ENCODE assay signal across 8 cellular contexts in genomic region chr11:114036156-114036811, GRCh38. TPM values are rescaled to one million over a fixed set of nuclear protein-coding genes. Genes with fewer than 3 reads are reported as not detected.
A peak's percentile ranks its signal among the peaks of the same experiment; 100 is the strongest.
DNase-seq lines count a peak whose midpoint lies in the region; ATAC-seq, FAIRE-seq and TF ChIP-seq lines count a peak whose summit lies in the region.

No MANE protein-coding gene starts in this region.

- H3K4me1 Mint-ChIP-seq in astrocyte (ENCODE audit: low read depth, unreplicated experiment) = peaks cover 5% of the 10 kb centered on the region

- intact Hi-C loops in right cardiac atrium (cut with DNase I) (loop anchor here in 3 of 4 donors (2.0 to 5.0 kb wide), 4 partner anchors 146 to 226 kb away; no protein-coding TSS in a partner anchor), psoas muscle (cut with DNase I) (loop anchor here in 1 of 2 donors (1.0 to 2.0 kb wide), 3 partner anchors 23 to 225 kb away; partner anchors contain the start of gene ZBTB16)

- H3K4me3 ChIP-seq in astrocyte (ENCODE audit: insufficient read depth, low read depth, low read length) (no peak overlapping the region), right cardiac atrium (ENCODE audit: low read length) (peak overlapping the region; percentile 15), psoas muscle (peak overlapping the region; percentile 66)

- FAIRE-seq in astrocyte (lab: Jason Lieb, UNC) (no peak), GM19239 (lab: Jason Lieb, UNC) (no peak)

- H3K9me3 ChIP-seq in astrocyte (ENCODE audit: insufficient read depth, low read depth, low read length) (no peaks in the 10 kb centered on the region), right cardiac atrium (ENCODE audit: control insufficient read depth, low read length) (no peaks in the 10 kb centered on the region), psoas muscle (no peaks in the 10 kb centered on the region)

- ATAC-seq in right cardiac atrium (peak; percentile 94 to 96), psoas muscle (peak; percentile 85 to 93 (median 88)), GM18861 (IDR thresholded peaks at IDR 0.05; ENCODE audit: unreplicated experiment) (no peak)

- H3K36me3 Mint-ChIP-seq in astrocyte (ENCODE audit: low read depth, unreplicated experiment) = peaks cover 2% of the 10 kb centered on the region

- peak overlapping the region; percentile 70 for H3K4me2 ChIP-seq in astrocyte (ENCODE audit: low read length)

- peak overlapping the region; percentile 47 for H2AFZ ChIP-seq in astrocyte (ENCODE audit: low read depth, low read length)

- WGBS in right cardiac atrium = 3% methylated on average over 37 of the region's 37 CpGs
- WGBS in psoas muscle, 3 donors = 3% methylated on average over 34 to 37 of the region's 37 CpGs

- DNase-seq in C1 segment of cervical spinal cord (lab: John Stamatoyannopoulos, UW) (peak in 13 of 14 donors; percentile 17 to 73 (median 52)), HUDEP-2 (lab: John Stamatoyannopoulos, UW; ENCODE audit: unreplicated experiment in 76 of 76) (peak in 65 of 76 experiments; percentile 6 to 73 (median 40)), SW480 (ENCODE audit: low spot score) (peak; percentile 66), astrocyte (ENCODE audit: low read depth) (no peak), right cardiac atrium (peak; percentile 88 to 94 (median 94)), psoas muscle (peak; percentile 88 to 94), GM19239 (ENCODE audit: insufficient read length, low spot score) (no peak)

- no peak overlapping the region for H3K9ac ChIP-seq in astrocyte (ENCODE audit: low read length)

- peaks cover 2% of the 10 kb centered on the region for H3K9me3 Mint-ChIP-seq in astrocyte (ENCODE audit: unreplicated experiment)

- H3K27me3 ChIP-seq in astrocyte (ENCODE audit: insufficient read depth, low read length) (peaks cover 19% of the 10 kb centered on the region), right cardiac atrium (ENCODE audit: control insufficient read depth, insufficient read depth) (no peaks in the 10 kb centered on the region), psoas muscle (ENCODE audit: insufficient read depth in 3 of 3, low read length in 2 of 3) (no peaks in the 10 kb centered on the region)

- no peaks in the 10 kb centered on the region for H3K36me3 ChIP-seq in astrocyte (ENCODE audit: insufficient read depth, low read length)
- H3K36me3 ChIP-seq in psoas muscle (ENCODE audit: insufficient read depth in 1 of 2, low read depth in 1 of 2) = no peaks in the 10 kb centered on the region

- TF ChIP-seq CTCF in astrocyte (IDR thresholded peaks at IDR 0.05; ENCODE audit: insufficient read depth, low read depth, low read length) = peak; percentile 39
- peak; percentile 87 for TF ChIP-seq CTCF in psoas muscle (IDR thresholded peaks at IDR 0.05)

- no peak overlapping the region for H3K4me3 Mint-ChIP-seq in astrocyte (ENCODE audit: unreplicated experiment)

- H4K20me1 ChIP-seq in astrocyte (ENCODE audit: insufficient read depth, low read length) = no peaks in the 10 kb centered on the region

- H3K27me3 Mint-ChIP-seq in astrocyte (ENCODE audit: low read depth, unreplicated experiment) = peaks cover 53% of the 10 kb centered on the region

- H3K79me2 ChIP-seq in astrocyte (ENCODE audit: insufficient read depth, low read length) = no peaks in the 10 kb centered on the region

- no peak overlapping the region for H3K27ac Mint-ChIP-seq in astrocyte (ENCODE audit: unreplicated experiment)

- no peak overlapping the region for H3K27ac ChIP-seq in astrocyte (ENCODE audit: low read depth, low read length)
- H3K27ac ChIP-seq in right cardiac atrium (ENCODE audit: low read length) = peak overlapping the region; percentile 38
- peak overlapping the region; percentile 75 for H3K27ac ChIP-seq in psoas muscle

- H3K4me1 ChIP-seq in astrocyte (ENCODE audit: insufficient read depth, low read length) (no peaks in the 10 kb centered on the region), right cardiac atrium (ENCODE audit: control insufficient read depth, insufficient read depth, low read length) (peaks cover 2% of the 10 kb centered on the region), psoas muscle (peaks cover 40% of the 10 kb centered on the region)

RNA-seq across cellular contexts. Expression of gene ZBTB16, which starts 23.2 kb away (rescaled TPM):
- total RNA-seq in astrocyte (0.36 and 0.50 TPM in 2 replicates), right cardiac atrium (10 to 100 TPM; 61.5 to 89.7 (median 79.4) TPM), psoas muscle (100 to 1,000 TPM in 3 of 4 donors, 10 to 100 TPM in 1; 11.7 to 299 (median 183) TPM)
- polyA plus RNA-seq in right cardiac atrium (49.8 TPM), psoas muscle (10 to 100 TPM; 12.0 to 89.8 (median 45.2) TPM)

Comparison
In these comparisons a context has a peak if more than half of its experiments do, and no peak if none do; other contexts are left out.
1. DNase-seq: peak in C1 segment of cervical spinal cord (13 of 14), HUDEP-2 (65 of 76), SW480 (single experiment), right cardiac atrium (3 of 3) and psoas muscle (2 of 2); none in astrocyte (single experiment) and GM19239 (single experiment).